ENCODE assay signal across 29 cellular contexts in the genomic region with DNA sequence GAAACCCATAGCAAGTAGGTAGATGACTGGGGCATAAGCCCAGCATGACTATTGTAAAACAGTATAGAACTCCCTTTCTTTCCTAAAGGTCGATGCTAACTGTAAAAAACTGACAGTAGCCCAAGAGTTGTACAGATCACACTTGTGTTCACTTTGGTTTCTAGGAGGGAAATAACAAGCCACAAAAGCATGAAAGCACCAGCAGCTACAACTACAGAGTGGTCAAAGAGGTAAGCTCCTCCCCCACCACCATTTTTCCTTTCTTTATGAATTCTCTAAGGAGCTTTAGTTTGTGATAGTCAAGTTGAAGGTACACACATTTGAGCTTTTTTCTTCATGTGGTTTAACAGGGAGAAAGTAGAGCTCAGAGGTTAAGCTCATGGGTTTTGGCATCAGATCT.
"Had no signal": no experiment of that assay in that cellular context is flagged by ENCODE, and none has a peak within 500 bp of the region (broad histone marks: within the 10 kb centered on the region; RNA-seq: fewer than 3 reads in every experiment).

No MANE protein-coding gene starts in this region.

- H3K4me3 ChIP-seq: body of pancreas, esophagus squamous epithelium, gastroesophageal sphincter, heart right ventricle had no signal

- DNase-seq: activated B cell treated with CpG ODN at 0.5 μM for 24 hours; activated CD4-positive, alpha-beta T cell treated with anti-CD3 and anti-CD28 coated beads for 48 hours; activated CD4-positive, alpha-beta T cell treated with anti-CD3 and anti-CD28 coated beads, Interleukin-2, amount 50 U/mL, for 1 hour; activated CD4-positive, alpha-beta T cell treated with anti-CD3 and anti-CD28 coated beads, Interleukin-2, amount 50 U/mL, for 48 hours; activated effector memory CD4-positive, alpha-beta T cell treated with anti-CD3 and anti-CD28 coated beads, Interleukin-2, amount 50 U/mL, for 16 hours; activated naive CD4-positive, alpha-beta T cell treated with anti-CD3 and anti-CD28 coated beads for 36 hours; activated naive CD8-positive, alpha-beta T cell treated with anti-CD3 and anti-CD28 coated beads for 36 hours; activated T-cell treated with anti-CD3 and anti-CD28 coated beads, Interleukin-2, amount 50 U/mL, for 1 hour; activated T-cell treated with anti-CD3 and anti-CD28 coated beads, Interleukin-2, amount 50 U/mL, for 48 hours; amniotic stem cell; anterior cingulate cortex; body of pancreas; caudate nucleus; cortex of kidney; dermis blood vessel endothelial cell; effector CD4-positive, alpha-beta T cell; esophagus squamous epithelium; foreskin melanocyte; heart right ventricle; T-helper 1 cell; T-helper 17 cell; T1000; WERI-Rb-1 had no signal

- H3K27me3 Mint-ChIP-seq: activated B cell treated with CpG ODN at 0.5 μM for 24 hours; activated naive CD4-positive, alpha-beta T cell treated with anti-CD3 and anti-CD28 coated beads, Interleukin-2, amount 50 U/mL, for 24 hours; activated naive CD8-positive, alpha-beta T cell treated with anti-CD3 and anti-CD28 coated beads for 36 hours; T-helper 17 cell had no signal

- H3K4me3 Mint-ChIP-seq: activated B cell treated with CpG ODN at 0.5 μM for 24 hours; activated naive CD4-positive, alpha-beta T cell treated with anti-CD3 and anti-CD28 coated beads for 36 hours; activated naive CD4-positive, alpha-beta T cell treated with anti-CD3 and anti-CD28 coated beads, Interleukin-2, amount 50 U/mL, for 24 hours; activated naive CD8-positive, alpha-beta T cell treated with anti-CD3 and anti-CD28 coated beads for 36 hours; activated T-helper 1 cell treated with anti-CD3 and anti-CD28 coated beads, Interleukin-12 subunit alpha, Interleukin-12 subunit beta, Interleukin-2, Interleukin-4 antibody, amounts not matched to agents 30 ng/mL and 10 ng/mL and 1 ng/mL, durations not matched to agents 14 hours and 24 hours and 36 hours; T-helper 17 cell; T-helper 2 cell treated with Interferon-gamma antibody and Interleukin-4, amounts not matched to agents 5 μg/mL and 100 μg/mL, for 36 hours had no signal

- H3K27ac Mint-ChIP-seq: activated B cell treated with CpG ODN at 0.5 μM for 24 hours; activated naive CD4-positive, alpha-beta T cell treated with anti-CD3 and anti-CD28 coated beads for 36 hours; activated naive CD4-positive, alpha-beta T cell treated with anti-CD3 and anti-CD28 coated beads, Interleukin-2, amount 50 U/mL, for 24 hours; activated naive CD8-positive, alpha-beta T cell treated with anti-CD3 and anti-CD28 coated beads for 36 hours; activated T-helper 1 cell treated with anti-CD3 and anti-CD28 coated beads, Interleukin-12 subunit alpha, Interleukin-12 subunit beta, Interleukin-2, Interleukin-4 antibody, amounts not matched to agents 30 ng/mL and 10 ng/mL and 1 ng/mL, durations not matched to agents 14 hours and 24 hours and 36 hours; activated T-helper 2 cell treated with anti-CD3 and anti-CD28 coated beads, Interferon-gamma antibody, Interleukin-2, Interleukin-4, amounts not matched to agents 10 μg/mL and 5 μg/mL and 100 μg/mL, durations not matched to agents 14 hours and 24 hours and 36 hours; T-helper 17 cell; T-helper 2 cell treated with Interferon-gamma antibody and Interleukin-4, amounts not matched to agents 5 μg/mL and 100 μg/mL, for 36 hours had no signal

- H3K4me1 Mint-ChIP-seq: activated B cell treated with CpG ODN at 0.5 μM for 24 hours; activated naive CD4-positive, alpha-beta T cell treated with anti-CD3 and anti-CD28 coated beads, Interleukin-2, amount 50 U/mL, for 24 hours; activated naive CD8-positive, alpha-beta T cell treated with anti-CD3 and anti-CD28 coated beads for 36 hours had no signal

- ATAC-seq: activated CD4-positive, CD25-positive, alpha-beta regulatory T cell treated with anti-CD3 and anti-CD28 coated beads, Interleukin-2, amount 50 U/mL, for 24 hours; body of pancreas; gastroesophageal sphincter; heart right ventricle; T-helper 17 cell had no signal

- H3K9me3 Mint-ChIP-seq: activated naive CD4-positive, alpha-beta T cell treated with anti-CD3 and anti-CD28 coated beads for 36 hours; activated naive CD4-positive, alpha-beta T cell treated with anti-CD3 and anti-CD28 coated beads, Interleukin-2, amount 50 U/mL, for 24 hours; activated T-helper 1 cell treated with anti-CD3 and anti-CD28 coated beads, Interleukin-12 subunit alpha, Interleukin-12 subunit beta, Interleukin-2, Interleukin-4 antibody, amounts not matched to agents 30 ng/mL and 10 ng/mL and 1 ng/mL, durations not matched to agents 14 hours and 24 hours and 36 hours; activated T-helper 2 cell treated with anti-CD3 and anti-CD28 coated beads, Interferon-gamma antibody, Interleukin-2, Interleukin-4, amounts not matched to agents 10 μg/mL and 5 μg/mL and 100 μg/mL, durations not matched to agents 14 hours and 24 hours and 36 hours; T-helper 2 cell treated with Interferon-gamma antibody and Interleukin-4, amounts not matched to agents 5 μg/mL and 100 μg/mL, for 36 hours had no signal
